1 cellular context compared by ENCODE assay signal in genomic region chr21:44049606-44050005, GRCh38.
TF ChIP-seq lines count a peak whose summit lies in the region.

No MANE protein-coding gene starts in this region.

TF ChIP-seq in GM23338, 12 proteins besides CTCF, POLR2A, EP300 and RAD21 (continued from another document):
- no peak for TF ChIP-seq ZNF462 (CRISPR knock-in tag; IDR thresholded peaks at IDR 0.05)
- no peak for TF ChIP-seq STAT1 (IDR thresholded peaks at IDR 0.05; ENCODE audit: unreplicated experiment)
- TF ChIP-seq REST (IDR thresholded peaks at IDR 0.05; ENCODE audit: unreplicated experiment): no peak
- no peak for TF ChIP-seq NANOG (IDR thresholded peaks at IDR 0.05; ENCODE audit: borderline replicate concordance)
- TF ChIP-seq JUNB (IDR thresholded peaks at IDR 0.05; ENCODE audit: unreplicated experiment): no peak
- no peak for TF ChIP-seq ZNF114 (CRISPR knock-in tag; IDR thresholded peaks at IDR 0.05)
TF ChIP-seq in GM23338: peak in this region for 0.
